1 cellular context compared by ENCODE assay signal in the genomic region with DNA sequence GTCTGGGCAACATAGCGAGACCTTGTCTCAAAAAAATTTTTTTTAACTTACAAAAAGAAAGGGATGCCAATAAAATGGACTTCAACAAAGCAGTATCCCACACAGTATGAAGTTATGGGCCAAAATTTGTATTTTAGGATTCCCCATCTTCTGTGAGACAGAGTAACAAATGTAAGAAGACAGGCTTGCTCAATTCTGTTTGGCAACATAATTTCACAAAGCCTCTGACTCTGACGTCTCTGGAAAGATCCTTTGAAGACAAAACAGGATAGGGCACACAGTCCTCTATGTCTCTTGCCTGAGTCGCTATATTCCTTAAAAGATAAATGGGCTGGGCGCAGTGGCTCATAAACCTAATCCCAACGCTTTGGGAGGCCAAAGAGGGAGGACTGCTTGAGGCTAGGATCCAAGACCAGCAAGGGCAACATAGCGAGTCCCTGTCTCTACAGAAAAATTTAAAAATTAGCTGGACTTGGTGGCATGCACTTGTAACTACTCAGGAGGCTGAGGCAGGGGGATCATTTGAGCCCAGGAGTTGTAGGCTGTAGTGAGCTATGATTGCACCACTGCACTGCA.
TF ChIP-seq lines count a peak whose summit lies in the region.

No MANE protein-coding gene starts in this region.

TF ChIP-seq in SK-N-SH treated with all-trans-retinoic acid at 6 μM for 48 hours, 23 proteins besides CTCF, POLR2A, EP300 and RAD21 (continued from another document):
- TF ChIP-seq, protein P1, sequence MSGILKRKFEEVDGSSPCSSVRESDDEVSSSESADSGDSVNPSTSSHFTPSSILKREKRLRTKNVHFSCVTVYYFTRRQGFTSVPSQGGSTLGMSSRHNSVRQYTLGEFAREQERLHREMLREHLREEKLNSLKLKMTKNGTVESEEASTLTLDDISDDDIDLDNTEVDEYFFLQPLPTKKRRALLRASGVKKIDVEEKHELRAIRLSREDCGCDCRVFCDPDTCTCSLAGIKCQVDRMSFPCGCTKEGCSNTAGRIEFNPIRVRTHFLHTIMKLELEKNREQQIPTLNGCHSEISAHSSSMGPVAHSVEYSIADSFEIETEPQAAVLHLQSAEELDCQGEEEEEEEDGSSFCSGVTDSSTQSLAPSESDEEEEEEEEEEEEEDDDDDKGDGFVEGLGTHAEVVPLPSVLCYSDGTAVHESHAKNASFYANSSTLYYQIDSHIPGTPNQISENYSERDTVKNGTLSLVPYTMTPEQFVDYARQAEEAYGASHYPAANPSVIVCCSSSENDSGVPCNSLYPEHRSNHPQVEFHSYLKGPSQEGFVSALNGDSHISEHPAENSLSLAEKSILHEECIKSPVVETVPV (CRISPR knock-in tag; IDR thresholded peaks at IDR 0.05): no peak
- TF ChIP-seq TOX (CRISPR knock-in tag; IDR thresholded peaks at IDR 0.05; ENCODE audit: borderline replicate concordance): no peak
- no peak for TF ChIP-seq OSR1 (CRISPR knock-in tag; IDR thresholded peaks at IDR 0.05)
- TF ChIP-seq PPARA (CRISPR knock-in tag; IDR thresholded peaks at IDR 0.05; ENCODE audit: borderline replicate concordance): no peak
TF ChIP-seq in SK-N-SH treated with all-trans-retinoic acid at 6 μM for 48 hours: peak in this region for 0.
